9 cellular contexts compared by ENCODE assay signal in the genomic region with DNA sequence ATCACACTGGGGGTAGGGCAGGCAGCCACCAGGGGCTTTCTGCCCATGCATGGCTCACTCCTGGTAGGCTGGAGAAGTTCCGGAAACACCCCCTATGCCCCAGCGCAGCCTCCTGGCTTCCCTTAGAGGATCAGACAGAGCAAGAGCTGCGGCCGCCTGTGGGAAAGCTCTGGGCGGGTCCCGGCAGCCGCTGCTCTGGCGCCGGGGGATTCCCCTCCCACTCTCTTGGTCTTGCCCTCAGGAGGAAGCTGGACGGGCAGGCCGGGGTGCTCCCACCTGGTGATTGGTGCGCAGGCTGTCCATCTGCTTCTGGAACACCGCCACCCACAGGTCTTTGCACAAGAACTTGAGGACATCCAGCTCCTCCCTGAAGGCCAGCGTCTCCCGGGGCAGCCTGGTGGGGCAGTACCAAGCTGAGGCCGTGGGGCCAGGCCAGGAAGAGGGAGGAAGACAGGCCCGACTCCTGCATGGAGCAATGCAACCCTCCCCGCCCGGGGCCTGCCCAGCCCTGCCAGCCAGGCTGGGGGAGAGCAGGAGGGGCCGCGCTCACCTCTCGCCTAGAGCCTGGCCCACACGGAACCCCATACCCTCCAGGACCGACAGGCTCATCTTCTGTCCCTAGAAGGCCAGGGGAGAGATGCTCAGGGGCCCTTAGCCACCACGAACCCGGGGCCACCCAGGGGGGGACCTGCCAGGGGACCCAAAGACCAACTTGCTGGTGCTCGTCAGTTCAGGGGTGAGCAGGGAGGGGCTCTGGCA. TPM values are rescaled to one million over a fixed set of nuclear protein-coding genes. Genes with fewer than 3 reads are reported as not detected.
DNase-seq lines count a peak whose midpoint lies in the region; ATAC-seq and TF ChIP-seq lines count a peak whose summit lies in the region.
"Had no signal": no experiment of that assay in that cellular context is flagged by ENCODE, and none has a peak within 500 bp of the region (broad histone marks: within the 10 kb centered on the region; RNA-seq: fewer than 3 reads in every experiment).

No MANE protein-coding gene starts in this region.

- H3K79me2 ChIP-seq in MM.1S (ENCODE audit: low read length) = no peaks in the 10 kb centered on the region

- H3K36me3 ChIP-seq in MM.1S (replicated peaks; ENCODE audit: insufficient read depth, low read length) = no peaks in the 10 kb centered on the region
- H3K36me3 ChIP-seq in heart left ventricle = no peaks in the 10 kb centered on the region

- H3K4me1 ChIP-seq in MM.1S (ENCODE audit: low read length) (no peaks in the 10 kb centered on the region), heart left ventricle (peaks cover 0 to 33% (median 20%) of the 10 kb centered on the region in 12 donors)

- H3K27me3 ChIP-seq in MM.1S (replicated peaks; ENCODE audit: insufficient read depth, low read length) (peaks cover 24% of the 10 kb centered on the region; the same call in 1 of the 2 replicates), heart left ventricle (peaks cover 0 to 15% (median 10%) of the 10 kb centered on the region in 9 donors)

- no peak for TF ChIP-seq POLR2A in heart left ventricle (IDR thresholded peaks at IDR 0.05)

- intact Hi-C loops in heart left ventricle (cut with DNase I) = loop anchor here in 1 of 10 donors (10.0 kb wide), 1 partner anchor 170 kb away; no protein-coding TSS in a partner anchor

- TF ChIP-seq CTCF in MM.1S (IDR thresholded peaks at IDR 0.05; ENCODE audit: low read length) (no peak), heart left ventricle (IDR thresholded peaks at IDR 0.05) (peak in 1 of 12 donors; percentile 7)

- no peaks in the 10 kb centered on the region for H3F3A ChIP-seq in MM.1S (ENCODE audit: insufficient read depth, low read length)

- WGBS in heart left ventricle, 4 donors = 38 to 60% (median 39%) methylated on average over 10 to 27 of the region's 27 CpGs

- no peaks in the 10 kb centered on the region for H3K9me3 ChIP-seq in MM.1S (replicated peaks; ENCODE audit: insufficient read depth, low read length)
- no peaks in the 10 kb centered on the region for H3K9me3 ChIP-seq in heart left ventricle

- DNase-seq in COLO668 (lab: John Stamatoyannopoulos, UW; ENCODE audit: unreplicated experiment) (peak; percentile 60), MM.1S (peak; percentile 43), heart left ventricle (peak in 4 of 5 donors; percentile 47 to 80 (median 50)), glomerular visceral epithelial cell (ENCODE audit: extremely low spot score) (no peak), superior temporal gyrus (ENCODE audit: extremely low spot score) (no peak)
- DNase-seq in activated CD8-positive, alpha-beta memory T cell treated with anti-CD3 and anti-CD28 coated beads, Interleukin-2, amount 50 U/mL, for 4 hours = peak; percentile 37
- peak; percentile 21 to 68 (median 39) for DNase-seq in stimulated activated CD4-positive, alpha-beta T cell treated with anti-CD3 and anti-CD28 coated beads, Interleukin-12 subunit alpha, Interleukin-12 subunit beta, amount 100 ng/mL, for 48 hours (ENCODE audit: low read depth in 2 of 3, low spot score in 1 of 3)

- peak; percentile 77 for ATAC-seq in GM21390 (IDR thresholded peaks at IDR 0.05; ENCODE audit: unreplicated experiment)
- peak; percentile 30 to 70 (median 64) for ATAC-seq in heart left ventricle

- H3K27ac ChIP-seq in MM.1S (ENCODE audit: low read length) (no peak overlapping the region), heart left ventricle (peak overlapping the region in 2 of 12 donors; percentile 17 to 26)
- H3K27ac ChIP-seq: epithelial cell of prostate had no signal

- peak overlapping the region; percentile 39; the same call in 1 of the 2 replicates for H3K4me2 ChIP-seq in MM.1S (ENCODE audit: low read depth, low read length)

- H3K4me3 ChIP-seq in MM.1S (ENCODE audit: low read length) (no peak overlapping the region), heart left ventricle (no peak overlapping the region)

- no peak overlapping the region for H2AFZ ChIP-seq in MM.1S (ENCODE audit: low read length)

- H3K9me2 ChIP-seq in MM.1S (replicated peaks; ENCODE audit: insufficient read depth, low read length) = no peaks in the 10 kb centered on the region

- no peak overlapping the region for H3K9ac ChIP-seq in MM.1S (ENCODE audit: low read length)

- H4K20me1 ChIP-seq in MM.1S (ENCODE audit: insufficient read depth, low read length) = no peaks in the 10 kb centered on the region

RNA-seq across cellular contexts. Expression of gene NKPD1, which starts 4.0 kb away (rescaled TPM):
- total RNA-seq in heart left ventricle = under 1 TPM in 3 of 9 donors, not detected in 6; 0.09 to 0.28 (median 0.09) TPM
- under 1 TPM in 1 of 2 donors, not detected in 1; 0.18 TPM for polyA plus RNA-seq in heart left ventricle

RNA-seq across cellular contexts. Expression of gene TRAPPC6A, which starts 13.3 kb away (rescaled TPM):
- total RNA-seq in heart left ventricle = 10 to 100 TPM in 8 of 9 donors, 1 to 10 TPM in 1; 7.7 to 22.8 (median 18.6) TPM
- 10 to 100 TPM; 12.3 to 19.2 TPM for polyA plus RNA-seq in heart left ventricle

RNA-seq across cellular contexts. Expression of gene BLOC1S3, which starts 13.8 kb away (rescaled TPM):
- 1 to 10 TPM; 2.9 to 8.1 (median 4.8) TPM for total RNA-seq in heart left ventricle
- 1 to 10 TPM; 2.0 to 8.0 TPM for polyA plus RNA-seq in heart left ventricle

Comparison
In these comparisons a context has a peak if more than half of its experiments do, and no peak if none do; other contexts are left out.
1. DNase-seq: peak in COLO668 (single experiment), MM.1S (single experiment), activated CD8-positive, alpha-beta memory T cell treated with anti-CD3 and anti-CD28 coated beads, Interleukin-2, amount 50 U/mL, for 4 hours (single experiment), heart left ventricle (4 of 5) and stimulated activated CD4-positive, alpha-beta T cell treated with anti-CD3 and anti-CD28 coated beads, Interleukin-12 subunit alpha, Interleukin-12 subunit beta, amount 100 ng/mL, for 48 hours (3 of 3); none in glomerular visceral epithelial cell (single experiment) and superior temporal gyrus (single experiment).